ENCODE assay signal across 22 cellular contexts in the genomic region with DNA sequence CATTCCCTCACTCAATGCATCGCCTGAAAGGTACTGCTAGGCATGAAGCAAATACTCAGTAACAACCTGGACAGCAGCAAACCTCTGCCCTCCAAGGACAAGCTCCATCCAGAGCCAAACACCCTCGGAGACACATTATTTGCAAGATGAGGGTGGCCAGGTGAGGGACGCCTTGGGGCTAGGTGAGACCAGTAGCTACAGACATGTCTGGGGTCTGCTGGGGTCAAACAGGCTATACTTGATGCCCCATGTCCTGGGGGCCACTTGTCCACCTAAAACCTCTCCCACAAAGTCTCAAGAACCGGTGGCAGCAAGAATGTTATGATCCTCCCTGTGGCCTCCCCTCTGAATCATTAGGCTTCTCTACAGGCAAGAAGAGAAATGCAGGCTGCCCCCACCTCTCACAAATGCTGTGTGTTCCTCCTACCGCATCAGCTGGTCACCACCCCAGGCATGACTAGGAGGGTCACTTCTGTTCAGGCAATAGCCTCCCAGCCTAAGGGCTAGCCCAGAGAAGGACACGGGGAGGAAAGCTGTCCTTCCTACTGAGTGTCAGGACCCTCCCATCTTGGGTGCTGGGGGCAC. TPM values are rescaled to one million over a fixed set of nuclear protein-coding genes. Genes with fewer than 3 reads are reported as not detected.
DNase-seq lines count a peak whose midpoint lies in the region; ATAC-seq and TF ChIP-seq lines count a peak whose summit lies in the region.
"Had no signal": no experiment of that assay in that cellular context is flagged by ENCODE, and none has a peak within 500 bp of the region (broad histone marks: within the 10 kb centered on the region; RNA-seq: fewer than 3 reads in every experiment).

No MANE protein-coding gene starts in this region.

- TF ChIP-seq EP300 in gastroesophageal sphincter (IDR thresholded peaks at IDR 0.05) (no peak), transverse colon (IDR thresholded peaks at IDR 0.05; ENCODE audit: low read depth) (no peak)

- H3K9me3 ChIP-seq in heart left ventricle (no peaks in the 10 kb centered on the region), right atrium auricular region (no peaks in the 10 kb centered on the region), gastroesophageal sphincter (no peaks in the 10 kb centered on the region), transverse colon (no peaks in the 10 kb centered on the region)
- H3K9me3 ChIP-seq: BE2C, thyroid gland had no signal

- TF ChIP-seq CTCF in heart left ventricle (IDR thresholded peaks at IDR 0.05) (no peak), right atrium auricular region (IDR thresholded peaks at IDR 0.05) (no peak), gastroesophageal sphincter (IDR thresholded peaks at IDR 0.05) (no peak), transverse colon (IDR thresholded peaks at IDR 0.05) (no peak)

- 88 to 94% (median 91%) methylated on average over 6 of the region's 6 CpGs for WGBS in heart left ventricle, 4 donors
- WGBS in gastroesophageal sphincter (ENCODE audit: low coverage in 1 of 2), 2 donors, result 75 to 100% methylated on average over 2 to 3 of the region's 6 CpGs
- 93 to 100% methylated on average over 1 to 6 of the region's 6 CpGs for WGBS in transverse colon (ENCODE audit: low coverage in 1 of 2), 2 donors

- H3K4me1 ChIP-seq in heart left ventricle (peaks cover 0 to 49% (median 24%) of the 10 kb centered on the region in 12 donors), right atrium auricular region (peaks cover 0 to 29% of the 10 kb centered on the region in 2 donors), gastroesophageal sphincter (peaks cover 0 to 39% (median 13%) of the 10 kb centered on the region in 3 donors), transverse colon (peaks cover 3 to 38% (median 12%) of the 10 kb centered on the region in 4 donors)
- H3K4me1 ChIP-seq: parathyroid adenoma had no signal

- H3K36me3 ChIP-seq in heart left ventricle (peaks cover 0 to 83% (median 67%) of the 10 kb centered on the region in 9 donors), right atrium auricular region (peaks cover 32% of the 10 kb centered on the region), gastroesophageal sphincter (peaks cover 0 to 79% of the 10 kb centered on the region in 2 donors), transverse colon (peaks cover 0 to 20% (median 6%) of the 10 kb centered on the region in 4 donors)

- TF ChIP-seq POLR2A in heart left ventricle (IDR thresholded peaks at IDR 0.05), result no peak
- no peak for TF ChIP-seq POLR2A in gastroesophageal sphincter (IDR thresholded peaks at IDR 0.05)
- no peak for TF ChIP-seq POLR2A in transverse colon (IDR thresholded peaks at IDR 0.05)

- ATAC-seq in heart left ventricle, result peak in 3 of 4 donors; percentile 4 to 31 (median 8)
- no peak for ATAC-seq in gastroesophageal sphincter
- no peak for ATAC-seq in GM21825 (IDR thresholded peaks at IDR 0.05; ENCODE audit: unreplicated experiment)
- ATAC-seq: stimulated activated naive CD8-positive, alpha-beta T cell treated with anti-CD3 and anti-CD28 coated beads, Interleukin-15, Interleukin-2, amounts not matched to agents 100 U/mL and 50 U/mL, for 24 hours; WTC11 had no signal

- in situ Hi-C loops in transverse colon (cut with MboI; ENCODE audit: low pct_ligation_motif_present in 1 of 4, low pct_unique_long_range_greater_than_20kb in 1 of 4, low sequenced_read_pairs in 3 of 4), result no loop called here

- H3K4me3 ChIP-seq in heart left ventricle (no peak overlapping the region), right atrium auricular region (no peak overlapping the region), gastroesophageal sphincter (no peak overlapping the region), transverse colon (no peak overlapping the region)
- H3K4me3 ChIP-seq: PC-9, thyroid gland had no signal

- no peaks in the 10 kb centered on the region for H3K27me3 ChIP-seq in heart left ventricle
- H3K27me3 ChIP-seq in right atrium auricular region, result no peaks in the 10 kb centered on the region
- no peaks in the 10 kb centered on the region for H3K27me3 ChIP-seq in gastroesophageal sphincter
- no peaks in the 10 kb centered on the region for H3K27me3 ChIP-seq in transverse colon
- H3K27me3 ChIP-seq: BE2C, thyroid gland had no signal

- intact Hi-C loops in heart left ventricle (cut with DNase I), result loop anchor here in 3 of 10 donors (5.0 to 10.0 kb wide), 2 partner anchors 52 to 54 kb away; a partner anchor contains a TSS
- intact Hi-C loops in posterior vena cava (cut with DNase I), result no loop called here
- intact Hi-C loops in transverse colon (cut with DNase I; ENCODE audit: low total_unique reads), result no loop called here

- H3K27ac ChIP-seq in heart left ventricle, result peak overlapping the region in 8 of 12 donors; percentile 13 to 88 (median 60)
- no peak overlapping the region for H3K27ac ChIP-seq in right atrium auricular region
- peak overlapping the region in 3 of 4 donors; percentile 65 to 78 (median 72) for H3K27ac ChIP-seq in gastroesophageal sphincter
- peak overlapping the region; percentile 53 to 73 (median 58) for H3K27ac ChIP-seq in transverse colon
- H3K27ac ChIP-seq: parathyroid adenoma, PC-9 had no signal

- DNase-seq in heart left ventricle (no peak), right atrium auricular region (ENCODE audit: low spot score) (no peak), posterior vena cava (ENCODE audit: low spot score) (peak; percentile 75), transverse colon (no peak), NCI-H82 treated with DMSO at 0.1 percent for 48 hours (lab: John Stamatoyannopoulos, UW; ENCODE audit: unreplicated experiment) (no peak), NCI-H748 (lab: John Stamatoyannopoulos, UW; ENCODE audit: unreplicated experiment) (no peak)
- DNase-seq: activated CD4-positive, alpha-beta T cell treated with anti-CD3 and anti-CD28 coated beads, Interleukin-2, amount 50 U/mL, for 1 hour; activated naive CD8-positive, alpha-beta T cell treated with anti-CD3 and anti-CD28 coated beads, Interleukin-2, amount 10 ng/mL, durations not matched to agents 7 days and 5 days; BE2C; Karpas-422; MV-4-11; NCI-H524; nephron progenitor cell; NK-92 treated with Interleukin-12 subunit alpha and Interleukin-12 subunit beta, amount 100 ng/mL, for 24 hours; SHP77; stimulated activated naive CD8-positive, alpha-beta T cell treated with anti-CD3 and anti-CD28 coated beads, Interleukin-15, Interleukin-2, amounts not matched to agents 100 U/mL and 50 U/mL, for 24 hours; thyroid gland had no signal

RNA-seq across cellular contexts. Expression of a gene that starts 54.3 kb away (rescaled TPM):
- total RNA-seq in heart left ventricle (10 to 100 TPM in 6 of 9 donors, 1 to 10 TPM in 3; 6.5 to 45.2 (median 10.8) TPM), right atrium auricular region (10 to 100 TPM; 12.5 to 27.7 TPM), gastroesophageal sphincter (10 to 100 TPM; 36.9 to 51.7 (median 46.5) TPM), posterior vena cava (10 to 100 TPM; 46.5 to 57.9 TPM), transverse colon (10 to 100 TPM; 40.4 to 62.6 (median 53.8) TPM)
- 1 to 10 TPM; 5.1 to 5.9 TPM for polyA plus RNA-seq in heart left ventricle

Comparison
In these comparisons a context has a peak if more than half of its experiments do, and no peak if none do; other contexts are left out.
1. H3K27ac ChIP-seq: peak in heart left ventricle (8 of 12), gastroesophageal sphincter (3 of 4) and transverse colon (4 of 4); none in right atrium auricular region (0 of 2).
2. ATAC-seq: peak in heart left ventricle (3 of 4); none in gastroesophageal sphincter (single experiment) and GM21825 (single experiment).